In the genomic region with DNA sequence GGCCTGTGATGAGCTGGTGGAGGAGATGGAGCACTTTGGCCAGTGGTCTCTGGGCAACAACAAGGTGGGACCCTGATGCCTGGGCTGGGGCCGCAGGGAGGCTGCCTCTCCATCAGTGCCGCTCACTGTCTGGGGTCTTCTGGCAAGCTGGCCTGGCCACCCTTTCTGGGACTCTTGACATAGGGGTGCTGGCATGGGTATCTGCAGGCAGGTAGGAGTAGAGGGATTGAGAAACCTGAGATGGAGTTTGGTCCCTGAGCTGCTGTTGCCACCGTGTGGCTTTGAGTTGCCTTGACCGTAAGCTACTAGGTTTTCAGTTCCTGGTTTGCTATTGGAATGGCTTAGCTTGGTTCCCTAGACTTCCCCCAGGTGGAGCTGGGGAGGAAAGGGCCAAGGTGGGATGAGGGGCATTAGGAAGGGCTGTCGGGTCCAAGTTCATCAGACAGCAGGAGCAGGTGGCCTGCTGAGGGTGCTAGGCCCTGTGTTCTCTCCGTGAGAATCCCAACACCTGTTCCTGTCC, we compare ENCODE assay signal across 8 cellular contexts. TPM values are rescaled to one million over a fixed set of nuclear protein-coding genes. Genes with fewer than 3 reads are reported as not detected.
A peak's percentile ranks its signal among the peaks of the same experiment; 100 is the strongest.
DNase-seq lines count a peak whose midpoint lies in the region; ATAC-seq and TF ChIP-seq lines count a peak whose summit lies in the region.

No MANE protein-coding gene starts in this region.

- H3K9ac ChIP-seq in OCI-LY1 (ENCODE audit: low read length) (no peak overlapping the region), endodermal cell (ENCODE audit: extremely low read depth, low read length, poor library complexity, severe bottlenecking) (no peak overlapping the region)

- 61 to 100% methylated on average over 1 to 6 of the region's 6 CpGs for WGBS in endodermal cell (ENCODE audit: insufficient coverage in 1 of 2, insufficient read length in 1 of 2), 2 experiments

- H3K27ac ChIP-seq in OCI-LY1 (ENCODE audit: low read depth, low read length, poor library complexity, severe bottlenecking) (no peak overlapping the region), endodermal cell (ENCODE audit: low read depth, low read length) (no peak overlapping the region)
- no peak overlapping the region for H3K27ac ChIP-seq in CD4-positive, alpha-beta memory T cell (ENCODE audit: low read depth, low read length)

- intact Hi-C loops in CD4-positive, alpha-beta memory T cell (cut with micrococcal nuclease), result loop anchor here (1.0 kb wide), 1 partner anchor 129 kb away; no protein-coding TSS in a partner anchor

- no peaks in the 10 kb centered on the region for H3F3A ChIP-seq in OCI-LY1 (ENCODE audit: insufficient read depth, low read length)

- no peak for ATAC-seq in GM21529 (IDR thresholded peaks at IDR 0.05; ENCODE audit: unreplicated experiment)
- ATAC-seq in GM21825 (IDR thresholded peaks at IDR 0.05; ENCODE audit: unreplicated experiment), result no peak

- H3K4me2 ChIP-seq in OCI-LY1 (ENCODE audit: low read length), result no peak overlapping the region

- TF ChIP-seq CTCF in OCI-LY1 (IDR thresholded peaks at IDR 0.05; ENCODE audit: low read length) (peak; percentile 62), endodermal cell (conservative IDR thresholded peaks at IDR 0.05) (peak; percentile 90)

- H3K4me1 Mint-ChIP-seq in endodermal cell, result no peaks in the 10 kb centered on the region
- H3K4me1 Mint-ChIP-seq in CD4-positive, alpha-beta memory T cell, result no peaks in the 10 kb centered on the region

- peaks cover 27% of the 10 kb centered on the region for H3K36me3 Mint-ChIP-seq in endodermal cell (ENCODE audit: low read depth)
- no peaks in the 10 kb centered on the region for H3K36me3 Mint-ChIP-seq in CD4-positive, alpha-beta memory T cell

- no peak overlapping the region for H2AFZ ChIP-seq in OCI-LY1 (ENCODE audit: low read length)

- no peak overlapping the region for H3K4me3 ChIP-seq in OCI-LY1 (ENCODE audit: low read depth, low read length, poor library complexity, severe bottlenecking)
- H3K4me3 ChIP-seq in endodermal cell (ENCODE audit: low read length), result no peak overlapping the region
- no peak overlapping the region for H3K4me3 ChIP-seq in CD4-positive, alpha-beta memory T cell (ENCODE audit: low read length in 2 of 2)

- POLR2A ChIA-PET in CD4-positive, alpha-beta memory T cell (lab: Charles Lee; ENCODE audit: partially characterized antibody), result interaction anchor here (1.4 kb wide), 1 partner anchor 59 kb away, joined by 5 read pairs; no protein-coding TSS in a partner anchor

- no peaks in the 10 kb centered on the region for H3K27me3 Mint-ChIP-seq in endodermal cell (ENCODE audit: insufficient read depth)
- no peaks in the 10 kb centered on the region for H3K27me3 Mint-ChIP-seq in CD4-positive, alpha-beta memory T cell

- H3K27ac Mint-ChIP-seq in endodermal cell, result no peak overlapping the region
- H3K27ac Mint-ChIP-seq in CD4-positive, alpha-beta memory T cell, result no peak overlapping the region

- no peaks in the 10 kb centered on the region for H3K27me3 ChIP-seq in OCI-LY1 (ENCODE audit: insufficient read depth, low read length)
- H3K27me3 ChIP-seq in endodermal cell (ENCODE audit: control insufficient read depth, insufficient read depth, low read length, poor library complexity, severe bottlenecking), result no peaks in the 10 kb centered on the region
- H3K27me3 ChIP-seq in CD4-positive, alpha-beta memory T cell (ENCODE audit: insufficient read depth, low read length), result no peaks in the 10 kb centered on the region

- H3K4me1 ChIP-seq in OCI-LY1 (ENCODE audit: insufficient read depth, low read length, severe bottlenecking) (no peaks in the 10 kb centered on the region), endodermal cell (ENCODE audit: control insufficient read depth, insufficient read depth, low read length) (no peaks in the 10 kb centered on the region)
- H3K4me1 ChIP-seq in CD4-positive, alpha-beta memory T cell (ENCODE audit: insufficient read depth, low read length), result no peaks in the 10 kb centered on the region

- H3K4me3 Mint-ChIP-seq in endodermal cell, result no peak overlapping the region
- H3K4me3 Mint-ChIP-seq in CD4-positive, alpha-beta memory T cell, result no peak overlapping the region

- H3K9me3 Mint-ChIP-seq in endodermal cell, result no peaks in the 10 kb centered on the region
- H3K9me3 Mint-ChIP-seq in CD4-positive, alpha-beta memory T cell, result no peaks in the 10 kb centered on the region

- peaks cover 38% of the 10 kb centered on the region for H3K36me3 ChIP-seq in OCI-LY1 (ENCODE audit: insufficient read depth, low read length)
- H3K36me3 ChIP-seq in endodermal cell (ENCODE audit: control insufficient read depth, insufficient read depth, low read length), result peaks cover 30% of the 10 kb centered on the region
- H3K36me3 ChIP-seq in CD4-positive, alpha-beta memory T cell (ENCODE audit: insufficient read depth, low read length), result no peaks in the 10 kb centered on the region

- no peaks in the 10 kb centered on the region for H4K20me1 ChIP-seq in OCI-LY1 (ENCODE audit: insufficient read depth, low read length)

- no peaks in the 10 kb centered on the region for H3K9me2 ChIP-seq in OCI-LY1 (ENCODE audit: low read depth, low read length)

- TF ChIP-seq EP300 in Ishikawa (IDR thresholded peaks at IDR 0.05; ENCODE audit: borderline replicate concordance), result no peak

- DNase-seq in DMS53 (lab: John Stamatoyannopoulos, UW), result peak; percentile 97
- DNase-seq in endodermal cell, result peak; percentile 94
- DNase-seq in myocyte (ENCODE audit: low read depth), result peak; percentile 28
- no peak for DNase-seq in CD4-positive, alpha-beta memory T cell

- H3K79me2 ChIP-seq in OCI-LY1 (ENCODE audit: insufficient read depth, low read length), result no peaks in the 10 kb centered on the region

- TF ChIP-seq RAD21 in Ishikawa (IDR thresholded peaks at IDR 0.05; ENCODE audit: low read depth), result peak; percentile 68

- H3K9me3 ChIP-seq in OCI-LY1 (ENCODE audit: low read length) (no peaks in the 10 kb centered on the region), endodermal cell (ENCODE audit: control insufficient read depth, low read length) (no peaks in the 10 kb centered on the region)
- no peaks in the 10 kb centered on the region for H3K9me3 ChIP-seq in CD4-positive, alpha-beta memory T cell (ENCODE audit: control insufficient read depth in 1 of 2, low read length in 2 of 2)

- CTCF ChIA-PET in CD4-positive, alpha-beta memory T cell (lab: Charles Lee; ENCODE audit: partially characterized antibody), result no interaction called here

TF ChIP-seq in Ishikawa, 13 proteins besides CTCF, POLR2A, EP300 and RAD21 (continues in another document):
- TF ChIP-seq ZBTB7A (IDR thresholded peaks at IDR 0.05; ENCODE audit: low read depth), result no peak
- TF ChIP-seq CEBPB (IDR thresholded peaks at IDR 0.05), result no peak
- TF ChIP-seq, protein P1, sequence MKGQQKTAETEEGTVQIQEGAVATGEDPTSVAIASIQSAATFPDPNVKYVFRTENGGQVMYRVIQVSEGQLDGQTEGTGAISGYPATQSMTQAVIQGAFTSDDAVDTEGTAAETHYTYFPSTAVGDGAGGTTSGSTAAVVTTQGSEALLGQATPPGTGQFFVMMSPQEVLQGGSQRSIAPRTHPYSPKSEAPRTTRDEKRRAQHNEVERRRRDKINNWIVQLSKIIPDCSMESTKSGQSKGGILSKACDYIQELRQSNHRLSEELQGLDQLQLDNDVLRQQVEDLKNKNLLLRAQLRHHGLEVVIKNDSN (IDR thresholded peaks at IDR 0.05), result no peak
- TF ChIP-seq NFIC (IDR thresholded peaks at IDR 0.05), result no peak
- TF ChIP-seq EGR1 (IDR thresholded peaks at IDR 0.05), result no peak
- TF ChIP-seq, protein P2, sequence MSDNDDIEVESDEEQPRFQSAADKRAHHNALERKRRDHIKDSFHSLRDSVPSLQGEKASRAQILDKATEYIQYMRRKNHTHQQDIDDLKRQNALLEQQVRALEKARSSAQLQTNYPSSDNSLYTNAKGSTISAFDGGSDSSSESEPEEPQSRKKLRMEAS (IDR thresholded peaks at IDR 0.05), result no peak
- no peak for TF ChIP-seq TAF1 (IDR thresholded peaks at IDR 0.05; ENCODE audit: low read depth)
- TF ChIP-seq CREB1 (IDR thresholded peaks at IDR 0.05; ENCODE audit: low read depth), result no peak
- no peak for TF ChIP-seq YY1 (IDR thresholded peaks at IDR 0.05; ENCODE audit: low read depth)
- TF ChIP-seq FOXM1 (IDR thresholded peaks at IDR 0.05; ENCODE audit: borderline replicate concordance, low read depth), result no peak
- no peak for TF ChIP-seq TEAD4 (IDR thresholded peaks at IDR 0.05)
- no peak for TF ChIP-seq TCF12 (IDR thresholded peaks at IDR 0.05; ENCODE audit: low read depth)

RNA-seq across cellular contexts. Expression of a gene that starts 13.2 kb away (rescaled TPM):
- 10 to 100 TPM; 41.7 to 56.3 TPM for total RNA-seq in endodermal cell
- polyA plus RNA-seq in endodermal cell (2013, experiment 1 of 2), result 47.0 TPM
- 43.4 TPM for polyA plus RNA-seq in endodermal cell (2013, experiment 2 of 2)
- total RNA-seq in myocyte, result 76.1 and 80.5 TPM in 2 replicates
- polyA plus RNA-seq in myocyte (2012), result 77.3 TPM
- 10 to 100 TPM; 44.0 to 53.7 TPM for total RNA-seq in CD4-positive, alpha-beta memory T cell
- polyA plus RNA-seq in CD4-positive, alpha-beta memory T cell, result 10 to 100 TPM; 29.0 to 29.5 TPM

RNA-seq across cellular contexts. Expression of a gene that starts 32.6 kb away (rescaled TPM):
- total RNA-seq in endodermal cell, result 10 to 100 TPM; 71.5 to 81.8 TPM
- 66.4 TPM for polyA plus RNA-seq in endodermal cell (2013, experiment 1 of 2)
- 62.0 TPM for polyA plus RNA-seq in endodermal cell (2013, experiment 2 of 2)
- total RNA-seq in myocyte, result 144 and 152 TPM in 2 replicates
- polyA plus RNA-seq in myocyte (2012), result 299 TPM
- 1 to 10 TPM; 2.9 to 3.6 TPM for total RNA-seq in CD4-positive, alpha-beta memory T cell
- polyA plus RNA-seq in CD4-positive, alpha-beta memory T cell, result 1 to 10 TPM; 2.5 to 2.6 TPM

RNA-seq across cellular contexts. Expression of a gene that starts 40.9 kb away (rescaled TPM):
- 10 to 100 TPM; 36.2 to 36.7 TPM for total RNA-seq in endodermal cell
- polyA plus RNA-seq in endodermal cell (2013, experiment 1 of 2), result 34.1 TPM
- polyA plus RNA-seq in endodermal cell (2013, experiment 2 of 2), result 32.3 TPM
- 102 and 105 TPM in 2 replicates for total RNA-seq in myocyte
- 59.3 TPM for polyA plus RNA-seq in myocyte (2012)
- total RNA-seq in CD4-positive, alpha-beta memory T cell, result 10 to 100 TPM; 34.5 to 34.6 TPM
- 10 to 100 TPM; 28.4 to 52.6 TPM for polyA plus RNA-seq in CD4-positive, alpha-beta memory T cell

RNA-seq across cellular contexts. Expression of a gene that starts 52.2 kb away (rescaled TPM):
- total RNA-seq in endodermal cell (10 to 100 TPM; 66.2 to 72.1 TPM), myocyte (40.2 and 43.7 TPM in 2 replicates)
- polyA plus RNA-seq in endodermal cell (2013, experiment 1 of 2), result 57.6 TPM
- polyA plus RNA-seq in endodermal cell (2013, experiment 2 of 2), result 47.7 TPM
- 17.0 TPM for polyA plus RNA-seq in myocyte (2012)
- total RNA-seq in CD4-positive, alpha-beta memory T cell, result 10 to 100 TPM; 34.7 to 35.6 TPM
- 10 to 100 TPM; 26.4 to 27.0 TPM for polyA plus RNA-seq in CD4-positive, alpha-beta memory T cell

Comparison
In these comparisons a context has a peak if more than half of its experiments do, and no peak if none do; other contexts are left out.
1. DNase-seq: peak in DMS53 (single experiment), endodermal cell (single experiment) and myocyte (single experiment); none in CD4-positive, alpha-beta memory T cell (0 of 5).
2. RNA of a gene that starts 32.6 kb away (total RNA-seq): 144 to 152 TPM in myocyte and 71.5 to 81.8 TPM in endodermal cell; 2.9 to 3.6 TPM in CD4-positive, alpha-beta memory T cell; every median in the first group is over 10 times any median in the second.